Comparison of ENCODE assay signal across 16 cellular contexts in the genomic region with DNA sequence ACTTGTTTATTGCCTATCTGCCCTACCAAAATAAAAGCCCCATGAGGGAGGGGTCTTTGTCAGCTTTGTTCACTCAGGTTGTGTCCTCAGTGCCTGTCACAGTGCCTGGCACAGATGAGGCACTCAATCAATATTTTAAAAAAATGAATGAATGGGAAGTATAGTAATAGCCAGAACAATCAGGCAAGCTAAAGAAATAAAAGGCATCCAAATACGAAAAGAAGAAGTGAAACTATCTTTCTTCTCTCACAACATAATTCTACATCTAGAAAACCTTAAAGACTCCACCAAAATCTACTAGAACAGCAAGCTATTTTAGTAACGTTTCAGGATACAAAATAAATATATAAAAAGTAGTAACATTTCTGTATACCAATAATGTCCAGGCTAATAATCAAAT. TPM values are rescaled to one million over a fixed set of nuclear protein-coding genes. Genes with fewer than 3 reads are reported as not detected.
DNase-seq lines count a peak whose midpoint lies in the region; ATAC-seq and TF ChIP-seq lines count a peak whose summit lies in the region.
"Had no signal": no experiment of that assay in that cellular context is flagged by ENCODE, and none has a peak within 500 bp of the region (broad histone marks: within the 10 kb centered on the region; RNA-seq: fewer than 3 reads in every experiment).

No MANE protein-coding gene starts in this region.

- H3K9me3 Mint-ChIP-seq in CD8-positive, alpha-beta memory T cell, result peaks cover 0 to 10% (median 1%) of the 10 kb centered on the region in 5 donors

- no peak overlapping the region for H3K4me3 ChIP-seq in OCI-LY7 (ENCODE audit: low read depth, low read length, poor library complexity, severe bottlenecking)
- no peak overlapping the region for H3K4me3 ChIP-seq in CD8-positive, alpha-beta memory T cell (ENCODE audit: low read length)
- H3K4me3 ChIP-seq: ovary had no signal

- H4K20me1 ChIP-seq in OCI-LY7 (ENCODE audit: insufficient read depth, low read length), result no peaks in the 10 kb centered on the region

- H3K9me3 ChIP-seq in OCI-LY7 (ENCODE audit: low read length), result no peaks in the 10 kb centered on the region
- H3K9me3 ChIP-seq in CD8-positive, alpha-beta memory T cell (ENCODE audit: low read length), result no peaks in the 10 kb centered on the region
- H3K9me3 ChIP-seq: ovary had no signal

- intact Hi-C loops in OCI-LY7 (cut with micrococcal nuclease; ENCODE audit: unreplicated experiment), result no loop called here

- CTCF ChIA-PET in OCI-LY7 (lab: Charles Lee; ENCODE audit: unreplicated experiment), result no interaction called here
- CTCF ChIA-PET in CD8-positive, alpha-beta memory T cell (lab: Charles Lee), result no interaction called here

- no peaks in the 10 kb centered on the region for H3K27me3 ChIP-seq in CD8-positive, alpha-beta memory T cell (ENCODE audit: insufficient read depth, low read length, poor library complexity, severe bottlenecking)
- H3K27me3 ChIP-seq: ovary had no signal

- H3K9me2 ChIP-seq in OCI-LY7 (ENCODE audit: insufficient read depth, low read length), result no peaks in the 10 kb centered on the region

- peaks cover 17 to 48% of the 10 kb centered on the region in 2 donors for H3K27me3 Mint-ChIP-seq in CD8-positive, alpha-beta memory T cell

- H3K36me3 ChIP-seq in OCI-LY7 (ENCODE audit: insufficient read depth, low read length), result no peaks in the 10 kb centered on the region
- no peaks in the 10 kb centered on the region for H3K36me3 ChIP-seq in CD8-positive, alpha-beta memory T cell (ENCODE audit: insufficient read depth, low read length)
- H3K36me3 ChIP-seq: ovary had no signal

- ATAC-seq in GM18867 (IDR thresholded peaks at IDR 0.05; ENCODE audit: unreplicated experiment), result peak; percentile 79
- peak; percentile 85 for ATAC-seq in GM21526 (IDR thresholded peaks at IDR 0.05; ENCODE audit: low FRiP score, unreplicated experiment)
- peak; percentile 72 for ATAC-seq in HG03175 (IDR thresholded peaks at IDR 0.05; ENCODE audit: unreplicated experiment)
- ATAC-seq in GM18873 (IDR thresholded peaks at IDR 0.05; ENCODE audit: low FRiP score, unreplicated experiment), result no peak
- ATAC-seq: activated CD8-positive, alpha-beta memory T cell treated with anti-CD3 and anti-CD28 coated beads, Interleukin-2, amount 10 ng/mL, durations not matched to agents 7 days and 5 days; left lobe of liver; T-helper 17 cell had no signal

- H3K27ac ChIP-seq in OCI-LY7 (ENCODE audit: low read depth, low read length, poor library complexity, severe bottlenecking), result no peak overlapping the region
- H3K27ac ChIP-seq in CD8-positive, alpha-beta memory T cell (ENCODE audit: low read depth, low read length), result no peak overlapping the region
- H3K27ac ChIP-seq: ovary had no signal

- no peak overlapping the region for H3K4me2 ChIP-seq in OCI-LY7 (ENCODE audit: low read length)

- H2AFZ ChIP-seq in OCI-LY7 (ENCODE audit: low read length), result no peak overlapping the region

- H3K27ac Mint-ChIP-seq in CD8-positive, alpha-beta memory T cell, result no peak overlapping the region
- H3K27ac Mint-ChIP-seq: activated CD8-positive, alpha-beta memory T cell treated with anti-CD3 and anti-CD28 coated beads, Interleukin-2, amount 10 ng/mL, durations not matched to agents 7 days and 5 days; H9; T-helper 17 cell had no signal

- POLR2A ChIA-PET in OCI-LY7 (lab: Charles Lee), result interaction anchor here (1.0 kb wide), 1 partner anchor 45 kb away, joined by 3 read pairs; no protein-coding TSS in a partner anchor
- POLR2A ChIA-PET in CD8-positive, alpha-beta memory T cell (lab: Charles Lee), result no interaction called here

- H3K4me3 Mint-ChIP-seq in CD8-positive, alpha-beta memory T cell, result no peak overlapping the region
- H3K4me3 Mint-ChIP-seq: activated CD8-positive, alpha-beta memory T cell treated with anti-CD3 and anti-CD28 coated beads, Interleukin-2, amount 10 ng/mL, durations not matched to agents 7 days and 5 days; H9; T-helper 17 cell had no signal

- no TSS peak for BruUV-seq in OCI-LY7 (replicated peaks; lab: Mats Ljungman, UMichigan)

- DNase-seq in OCI-LY7 (ENCODE audit: low spot score), result peak; percentile 12
- DNase-seq in stimulated activated CD4-positive, alpha-beta T cell treated with anti-CD3 and anti-CD28 coated beads, Interleukin-4, amount 100 ng/mL, for 4 hours, result no peak
- DNase-seq in CD8-positive, alpha-beta memory T cell, result no peak
- no peak for DNase-seq in GM19238 (ENCODE audit: insufficient read length, low spot score)
- DNase-seq: activated CD4-positive, CD25-positive, alpha-beta regulatory T cell treated with anti-CD3 and anti-CD28 coated beads, Interleukin-2, amount 50 U/mL, for 72 hours; activated CD8-positive, alpha-beta memory T cell treated with anti-CD3 and anti-CD28 coated beads, Interleukin-2, amount 10 ng/mL, durations not matched to agents 7 days and 5 days; H9; NCI-H345; ovary; Right ventricle myocardium superior; T-helper 17 cell had no signal

- no peaks in the 10 kb centered on the region for H3K36me3 Mint-ChIP-seq in CD8-positive, alpha-beta memory T cell
- H3K36me3 Mint-ChIP-seq: activated CD8-positive, alpha-beta memory T cell treated with anti-CD3 and anti-CD28 coated beads, Interleukin-2, amount 10 ng/mL, durations not matched to agents 7 days and 5 days had no signal

- TF ChIP-seq CTCF in OCI-LY7 (conservative IDR thresholded peaks at IDR 0.05; ENCODE audit: low read length), result no peak

- H3K79me2 ChIP-seq in OCI-LY7 (ENCODE audit: insufficient read depth, low read depth, low read length), result no peaks in the 10 kb centered on the region

- no peaks in the 10 kb centered on the region for H3K4me1 Mint-ChIP-seq in CD8-positive, alpha-beta memory T cell
- H3K4me1 Mint-ChIP-seq: activated CD8-positive, alpha-beta memory T cell treated with anti-CD3 and anti-CD28 coated beads, Interleukin-2, amount 10 ng/mL, durations not matched to agents 7 days and 5 days; T-helper 17 cell had no signal

- H3K4me1 ChIP-seq in OCI-LY7 (ENCODE audit: insufficient read depth, low read length, poor library complexity, severe bottlenecking), result peaks cover 4% of the 10 kb centered on the region
- no peaks in the 10 kb centered on the region for H3K4me1 ChIP-seq in CD8-positive, alpha-beta memory T cell (ENCODE audit: insufficient read depth, low read length)

RNA-seq across cellular contexts. Expression of gene C5orf63, which starts 37.8 kb away (rescaled TPM):
- 4.2 and 5.5 TPM in 2 replicates for total RNA-seq in OCI-LY7 (2014; rRNA removed; shearing (Covaris generic))
- total RNA-seq in OCI-LY7 (2022), result 0.11 TPM in 1 of 2 replicates, not detected in the other
- 10 to 100 TPM in 1 of 2 experiments, 1 to 10 TPM in 1; 10.0 to 11.9 TPM for total RNA-seq in CD8-positive, alpha-beta memory T cell
- polyA plus RNA-seq in CD8-positive, alpha-beta memory T cell, result 5.2 TPM
